Comparison of ENCODE assay signal across 14 cellular contexts in genomic region chr18:8792688-8793316, GRCh38.
"Had no signal": no experiment of that assay in that cellular context is flagged by ENCODE, and none has a peak within 500 bp of the region (broad histone marks: within the 10 kb centered on the region; RNA-seq: fewer than 3 reads in every experiment).

No MANE protein-coding gene starts in this region.

- H3K4me3 Mint-ChIP-seq: activated naive CD8-positive, alpha-beta T cell treated with anti-CD3 and anti-CD28 coated beads, Interleukin-2, amount 10 ng/mL, durations not matched to agents 7 days and 5 days; activated T-cell treated with anti-CD3 and anti-CD28 coated beads, Interleukin-2, amount 50 U/mL, for 72 hours; natural killer cell had no signal

- H3K9me3 ChIP-seq: mucosa of descending colon, tibial artery had no signal

- H3K4me1 ChIP-seq: tibial artery had no signal

- H3K27me3 ChIP-seq: tibial artery had no signal

- H3K27ac ChIP-seq: skin epidermis, tibial artery had no signal

- H3K9me3 Mint-ChIP-seq: activated naive CD8-positive, alpha-beta T cell treated with anti-CD3 and anti-CD28 coated beads, Interleukin-2, amount 10 ng/mL, durations not matched to agents 7 days and 5 days; activated T-cell treated with anti-CD3 and anti-CD28 coated beads, Interleukin-2, amount 50 U/mL, for 72 hours; natural killer cell had no signal

- FAIRE-seq: endometrium had no signal

- ATAC-seq: activated CD4-positive, CD25-positive, alpha-beta regulatory T cell treated with anti-CD3 and anti-CD28 coated beads, Interleukin-2, amount 50 U/mL, for 24 hours; activated T-cell treated with anti-CD3 and anti-CD28 coated beads, Interleukin-2, amount 50 U/mL, for 72 hours; esophagus mucosa; mucosa of descending colon; natural killer cell had no signal

- H3K27ac Mint-ChIP-seq: activated naive CD8-positive, alpha-beta T cell treated with anti-CD3 and anti-CD28 coated beads, Interleukin-2, amount 10 ng/mL, durations not matched to agents 7 days and 5 days; activated T-cell treated with anti-CD3 and anti-CD28 coated beads, Interleukin-2, amount 50 U/mL, for 72 hours; natural killer cell had no signal

- H3K36me3 Mint-ChIP-seq: activated naive CD8-positive, alpha-beta T cell treated with anti-CD3 and anti-CD28 coated beads, Interleukin-2, amount 10 ng/mL, durations not matched to agents 7 days and 5 days; natural killer cell had no signal

- H3K4me1 Mint-ChIP-seq: natural killer cell had no signal

- H3K36me3 ChIP-seq: tibial artery had no signal

- DNase-seq: activated CD4-positive, alpha-beta T cell treated with anti-CD3 and anti-CD28 coated beads, Interleukin-2, amount 50 U/mL, for 48 hours; activated CD8-positive, alpha-beta memory T cell treated with anti-CD3 and anti-CD28 coated beads, Interleukin-2, amount 50 U/mL, for 4 hours; activated gamma-delta T cell treated with Interleukin-2 at 50 U/mL for 16 hours; activated naive CD8-positive, alpha-beta T cell treated with anti-CD3 and anti-CD28 coated beads, Interleukin-2, amount 10 ng/mL, durations not matched to agents 7 days and 5 days; activated T-cell treated with anti-CD3 and anti-CD28 coated beads, Interleukin-2, amount 50 U/mL, for 72 hours; anterior cingulate cortex; glutamatergic neuron; mucosa of descending colon; natural killer cell; tibial artery had no signal

- H3K4me3 ChIP-seq: mucosa of descending colon, skin epidermis, tibial artery had no signal
